Comparison of ENCODE assay signal across 23 cellular contexts in the genomic region with DNA sequence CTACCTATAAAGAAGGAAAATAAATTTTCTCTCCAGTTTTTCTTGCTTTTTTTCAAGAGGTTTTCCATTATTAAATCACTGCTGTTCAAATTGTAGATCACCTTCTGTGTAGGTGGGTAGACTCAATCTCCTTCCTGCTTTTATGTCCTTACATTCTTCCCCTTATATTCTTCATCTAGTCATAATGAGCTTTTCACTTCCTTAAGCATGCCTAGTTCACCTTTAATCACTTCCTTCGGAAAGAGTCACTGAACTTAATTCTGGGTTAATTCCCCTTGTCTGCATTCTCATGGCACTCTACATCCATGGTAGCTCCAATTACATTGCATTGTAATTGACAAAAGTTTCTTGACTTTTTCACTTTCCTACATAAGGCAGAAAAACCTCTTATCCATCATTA. TPM values are rescaled to one million over a fixed set of nuclear protein-coding genes. Genes with fewer than 3 reads are reported as not detected.
"Had no signal": no experiment of that assay in that cellular context is flagged by ENCODE, and none has a peak within 500 bp of the region (broad histone marks: within the 10 kb centered on the region; RNA-seq: fewer than 3 reads in every experiment).

No MANE protein-coding gene starts in this region.

- H3K27ac Mint-ChIP-seq: activated CD8-positive, alpha-beta memory T cell treated with anti-CD3 and anti-CD28 coated beads, Interleukin-2, amount 10 ng/mL, durations not matched to agents 7 days and 5 days had no signal

- H3K27ac ChIP-seq: cardiac muscle cell, esophagus squamous epithelium, heart right ventricle, ovary, psoas muscle, stomach, testis had no signal

- DNase-seq: activated CD8-positive, alpha-beta memory T cell treated with anti-CD3 and anti-CD28 coated beads, Interleukin-2, amount 10 ng/mL, durations not matched to agents 7 days and 5 days; activated effector memory CD4-positive, alpha-beta T cell treated with Interleukin-2 at 50 U/mL for 16 hours; activated naive CD4-positive, alpha-beta T cell treated with anti-CD3 and anti-CD28 coated beads, Interleukin-2, amount 10 ng/mL, durations not matched to agents 7 days and 5 days; dermis blood vessel endothelial cell; effector memory CD4-positive, alpha-beta T cell; esophagus squamous epithelium; heart right ventricle; immature natural killer cell; kidney glomerular epithelial cell; left ventricle myocardium superior; mucosa of descending colon; naive thymus-derived CD8-positive, alpha-beta T cell; ovary; psoas muscle; right cardiac atrium; stimulated activated CD4-positive, alpha-beta T cell treated with anti-CD3 and anti-CD28 coated beads, Interleukin-15, amount 100 ng/mL, for 24 hours; stimulated activated CD4-positive, alpha-beta T cell treated with anti-CD3 and anti-CD28 coated beads, Interleukin-2, amount 100 ng/mL, for 48 hours; stomach; T1000; testis had no signal

- H3K27me3 ChIP-seq: cardiac muscle cell, esophagus squamous epithelium, heart right ventricle, ovary, stomach, testis had no signal

- H3K27me3 Mint-ChIP-seq: activated CD8-positive, alpha-beta memory T cell treated with anti-CD3 and anti-CD28 coated beads, Interleukin-2, amount 10 ng/mL, durations not matched to agents 7 days and 5 days; activated naive CD4-positive, alpha-beta T cell treated with anti-CD3 and anti-CD28 coated beads, Interleukin-2, amount 10 ng/mL, durations not matched to agents 7 days and 5 days; naive thymus-derived CD8-positive, alpha-beta T cell had no signal

- H3K4me3 ChIP-seq: cardiac muscle cell, esophagus squamous epithelium, heart right ventricle, mucosa of descending colon, ovary, psoas muscle, stomach, testis had no signal

- H3K4me1 ChIP-seq: esophagus squamous epithelium, heart right ventricle, psoas muscle, testis had no signal

- H3K4me3 Mint-ChIP-seq: activated CD8-positive, alpha-beta memory T cell treated with anti-CD3 and anti-CD28 coated beads, Interleukin-2, amount 10 ng/mL, durations not matched to agents 7 days and 5 days; activated naive CD4-positive, alpha-beta T cell treated with anti-CD3 and anti-CD28 coated beads, Interleukin-2, amount 10 ng/mL, durations not matched to agents 7 days and 5 days; immature natural killer cell; naive thymus-derived CD8-positive, alpha-beta T cell had no signal

- ATAC-seq: activated CD8-positive, alpha-beta memory T cell treated with anti-CD3 and anti-CD28 coated beads, Interleukin-2, amount 10 ng/mL, durations not matched to agents 7 days and 5 days; heart right ventricle; left ventricle myocardium superior; mucosa of descending colon; naive thymus-derived CD8-positive, alpha-beta T cell; psoas muscle; right cardiac atrium had no signal

- H3K9me3 ChIP-seq: esophagus squamous epithelium, heart right ventricle, mucosa of descending colon, ovary, psoas muscle, stomach, testis had no signal

- H3K36me3 ChIP-seq: ovary had no signal

- H3K9me3 Mint-ChIP-seq: activated naive CD4-positive, alpha-beta T cell treated with anti-CD3 and anti-CD28 coated beads, Interleukin-2, amount 10 ng/mL, durations not matched to agents 7 days and 5 days; immature natural killer cell; naive thymus-derived CD8-positive, alpha-beta T cell had no signal

RNA-seq across cellular contexts. Expression of gene FAM177B, which starts 6.1 kb away (rescaled TPM):
- total RNA-seq: cardiac muscle cell; dermis blood vessel endothelial cell; heart right ventricle; left ventricle myocardium superior; psoas muscle; skeletal muscle tissue; T-helper 1 cell treated with Interleukin-12 subunit alpha and Interleukin-12 subunit beta and Interleukin-4 antibody, amounts not matched to agents 30 ng/mL and 1 ng/mL, for 36 hours had no signal
